ENCODE assay signal across 25 cellular contexts in the genomic region with DNA sequence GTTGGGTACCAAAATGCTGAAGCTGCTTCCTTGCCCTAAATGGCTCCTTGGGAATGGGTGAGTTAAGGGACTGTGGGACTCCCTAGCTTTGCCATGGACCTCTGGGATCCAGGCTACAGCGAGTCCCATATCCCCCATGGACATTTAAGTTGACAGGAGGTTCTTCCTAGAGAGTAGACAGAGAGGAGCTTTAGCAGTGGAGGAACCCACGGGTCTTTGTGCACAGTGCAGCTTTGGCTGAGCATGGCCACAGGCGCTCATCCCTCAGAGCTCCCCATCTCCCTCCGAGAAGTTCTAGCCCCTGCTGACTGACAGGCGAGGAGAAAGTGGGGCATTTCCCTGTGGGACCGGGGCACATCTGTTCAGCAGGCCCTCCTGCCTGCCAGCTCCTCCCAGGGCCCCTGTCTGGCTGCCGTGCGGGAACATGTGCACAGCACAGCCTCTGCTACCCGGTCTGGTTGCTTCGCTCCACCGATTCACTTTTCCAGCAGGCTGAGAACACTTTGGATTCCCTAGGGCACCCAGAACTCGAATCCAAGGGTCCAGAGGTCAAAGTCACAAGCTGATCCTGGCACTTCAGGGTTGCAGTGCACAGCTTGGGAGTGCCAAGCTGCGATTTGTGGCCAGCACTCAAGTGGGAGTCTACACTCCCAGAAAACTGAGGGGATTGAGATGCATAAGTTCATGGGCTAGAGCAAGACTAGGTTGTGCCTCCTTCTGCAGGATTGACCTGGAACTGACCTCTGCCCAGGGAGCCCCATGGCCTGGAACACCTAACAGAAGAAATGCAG. TPM values are rescaled to one million over a fixed set of nuclear protein-coding genes. Genes with fewer than 3 reads are reported as not detected.
"Had no signal": no experiment of that assay in that cellular context is flagged by ENCODE, and none has a peak within 500 bp of the region (broad histone marks: within the 10 kb centered on the region; RNA-seq: fewer than 3 reads in every experiment).

No MANE protein-coding gene starts in this region.

- H3K4me2 ChIP-seq: KMS-11 had no signal

- DNase-seq: activated CD4-positive, alpha-beta memory T cell treated with anti-CD3 and anti-CD28 coated beads for 36 hours; activated CD4-positive, alpha-beta T cell treated with anti-CD3 and anti-CD28 coated beads, Interleukin-2, amount 10 ng/mL, durations not matched to agents 7 days and 5 days; activated CD4-positive, CD25-positive, alpha-beta regulatory T cell; activated CD8-positive, alpha-beta memory T cell treated with anti-CD3 and anti-CD28 coated beads for 24 hours; activated effector memory CD4-positive, alpha-beta T cell treated with anti-CD3 and anti-CD28 coated beads, Interleukin-2, amount 50 U/mL, for 16 hours; activated naive CD4-positive, alpha-beta T cell treated with Interleukin-2 at 50 U/mL for 16 hours; activated naive CD8-positive, alpha-beta T cell treated with anti-CD3 and anti-CD28 coated beads, Interleukin-2, amount 50 U/mL, for 24 hours; activated T-cell treated with anti-CD3 and anti-CD28 coated beads, Interleukin-2, amount 50 U/mL, for 4 hours; amniotic stem cell; body of pancreas; central memory CD4-positive, alpha-beta T cell; NCI-H1092; NCI-H1417 treated with DMSO at 0.1 percent for 48 hours; NCI-H187; NCI-H2081; NCI-H2227 treated with DMSO at 0.1 percent for 48 hours; NCI-H446 treated with DMSO at 0.1 percent for 48 hours; PC-3; SHP77 treated with DMSO at 0.1 percent for 48 hours; T-helper 17 cell; T-helper 9 cell had no signal

- H3K4me1 ChIP-seq: ascending aorta, body of pancreas had no signal

- H3K9me3 ChIP-seq: body of pancreas had no signal

- H3K36me3 ChIP-seq: ascending aorta had no signal

- H3K27ac ChIP-seq: ascending aorta, body of pancreas, KMS-11 had no signal

- H3K27me3 ChIP-seq: ascending aorta, body of pancreas had no signal

- ATAC-seq: activated naive CD4-positive, alpha-beta T cell treated with anti-CD3 and anti-CD28 coated beads, Interleukin-2, amount 50 U/mL, for 72 hours; activated naive CD8-positive, alpha-beta T cell treated with anti-CD3 and anti-CD28 coated beads, Interleukin-2, amount 50 U/mL, for 24 hours; activated T-cell treated with anti-CD3 and anti-CD28 coated beads, Interleukin-2, amount 50 U/mL, for 4 hours; body of pancreas; PC-3; T-helper 17 cell had no signal

- H3K4me3 ChIP-seq: ascending aorta, body of pancreas had no signal

RNA-seq across cellular contexts. Expression of a gene that starts 40.6 kb away (rescaled TPM):
- total RNA-seq: activated CD4-positive, alpha-beta memory T cell treated with anti-CD3 and anti-CD28 coated beads for 36 hours; activated CD4-positive, alpha-beta T cell treated with anti-CD3 and anti-CD28 coated beads, Interleukin-2, amount 10 ng/mL, durations not matched to agents 7 days and 5 days; activated naive CD4-positive, alpha-beta T cell treated with anti-CD3 and anti-CD28 coated beads, Interleukin-2, amount 50 U/mL, for 72 hours; activated T-cell treated with anti-CD3 and anti-CD28 coated beads, Interleukin-2, amount 50 U/mL, for 4 hours; ascending aorta; SK-MEL-5 had no signal
